Comparison of ENCODE assay signal across 9 cellular contexts in the genomic region with DNA sequence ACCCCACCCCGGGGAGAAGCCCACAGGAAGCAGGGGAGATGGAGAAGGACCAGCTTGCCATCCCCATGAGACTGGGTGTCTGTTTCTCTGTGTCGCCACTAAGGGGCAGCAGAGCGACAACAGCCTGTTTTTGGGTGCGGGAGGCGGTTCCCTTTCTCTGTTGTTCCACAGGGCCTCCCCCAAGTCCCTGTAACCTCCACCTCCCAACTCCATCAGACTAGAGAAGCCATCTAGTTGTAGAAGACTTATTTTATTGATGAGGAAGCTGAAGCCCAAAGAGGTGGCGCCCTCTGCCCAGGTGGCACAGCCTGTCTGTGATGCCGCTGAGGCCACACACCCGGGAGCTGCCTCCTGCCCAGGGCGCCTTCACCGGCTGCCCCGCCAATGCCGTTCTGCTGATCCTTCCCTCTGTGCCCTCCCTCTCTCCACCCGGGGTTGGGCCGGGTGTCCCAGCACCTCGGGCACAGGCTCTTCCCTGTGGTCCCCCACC. TPM values are rescaled to one million over a fixed set of nuclear protein-coding genes. Genes with fewer than 3 reads are reported as not detected.
DNase-seq lines count a peak whose midpoint lies in the region; ATAC-seq and TF ChIP-seq lines count a peak whose summit lies in the region.
"Had no signal": no experiment of that assay in that cellular context is flagged by ENCODE, and none has a peak within 500 bp of the region (broad histone marks: within the 10 kb centered on the region; RNA-seq: fewer than 3 reads in every experiment).

No MANE protein-coding gene starts in this region.

- H3K4me3 ChIP-seq in Karpas-422 (ENCODE audit: low read length) (no peak overlapping the region), heart left ventricle (no peak overlapping the region), gastrocnemius medialis (no peak overlapping the region)

- no peak overlapping the region for H3K27ac Mint-ChIP-seq in activated naive CD8-positive, alpha-beta T cell treated with anti-CD3 and anti-CD28 coated beads, Interleukin-2, amount 10 ng/mL, durations not matched to agents 7 days and 5 days
- H3K27ac Mint-ChIP-seq: dendritic cell treated with granulocyte-macrophage colony-stimulating factor and Interleukin-4, amounts not matched to agents 40 ng/mL and 50 ng/mL, for 4 days had no signal

- H3K4me2 ChIP-seq in Karpas-422 (ENCODE audit: low read depth, low read length, poor library complexity, severe bottlenecking), result no peak overlapping the region

- H3K4me1 ChIP-seq in Karpas-422 (ENCODE audit: low read length) (0 out of 2 replicates have a peak, but pooled peaks cover 2% of the 10 kb centered on the region), heart left ventricle (peaks cover 14 to 58% (median 41%) of the 10 kb centered on the region in 12 donors), gastrocnemius medialis (peaks cover 19 to 25% of the 10 kb centered on the region in 2 donors)

- H3K4me3 Mint-ChIP-seq in activated naive CD8-positive, alpha-beta T cell treated with anti-CD3 and anti-CD28 coated beads, Interleukin-2, amount 10 ng/mL, durations not matched to agents 7 days and 5 days, result no peak overlapping the region
- H3K4me3 Mint-ChIP-seq: dendritic cell treated with granulocyte-macrophage colony-stimulating factor and Interleukin-4, amounts not matched to agents 40 ng/mL and 50 ng/mL, for 4 days had no signal

- ATAC-seq in activated naive CD8-positive, alpha-beta T cell treated with anti-CD3 and anti-CD28 coated beads, Interleukin-2, amount 10 ng/mL, durations not matched to agents 7 days and 5 days (ENCODE audit: low read depth), result peak; percentile 79
- ATAC-seq in heart left ventricle (no peak), gastrocnemius medialis (no peak), GM18870 (IDR thresholded peaks at IDR 0.05; ENCODE audit: unreplicated experiment) (no peak), HG03045 (IDR thresholded peaks at IDR 0.05; ENCODE audit: unreplicated experiment) (no peak)

- H3K36me3 ChIP-seq in Karpas-422 (ENCODE audit: insufficient read depth, low read length), result no peaks in the 10 kb centered on the region
- H3K36me3 ChIP-seq in heart left ventricle, result no peaks in the 10 kb centered on the region
- H3K36me3 ChIP-seq in gastrocnemius medialis, result no peaks in the 10 kb centered on the region

- DNase-seq in GDM1 (lab: John Stamatoyannopoulos, UW) (peak; percentile 60), Karpas-422 (peak; percentile 85), SKM-1 treated with dmso at 0.1 percent for 144 hours (lab: John Stamatoyannopoulos, UW; ENCODE audit: unreplicated experiment) (peak; percentile 44), heart left ventricle (peak in 3 of 5 donors; percentile 61 to 84 (median 66)), gastrocnemius medialis (peak in 1 of 2 donors; percentile 53)
- DNase-seq in activated naive CD8-positive, alpha-beta T cell treated with anti-CD3 and anti-CD28 coated beads, Interleukin-2, amount 10 ng/mL, durations not matched to agents 7 days and 5 days, result peak; percentile 71

- POLR2A ChIA-PET in activated naive CD8-positive, alpha-beta T cell treated with anti-CD3 and anti-CD28 coated beads, Interleukin-2, amount 10 ng/mL, durations not matched to agents 7 days and 5 days (lab: Charles Lee), result interaction anchor here (0.7 to 2.0 kb wide), 4 partner anchors 16 to 81 kb away, joined by 3 to 8 read pairs (median 3); no protein-coding TSS in a partner anchor

- no peak overlapping the region for H3K9ac ChIP-seq in Karpas-422 (ENCODE audit: low read length)

- H2AFZ ChIP-seq in Karpas-422 (ENCODE audit: low read length), result no peak overlapping the region

- H3K9me3 Mint-ChIP-seq in activated naive CD8-positive, alpha-beta T cell treated with anti-CD3 and anti-CD28 coated beads, Interleukin-2, amount 10 ng/mL, durations not matched to agents 7 days and 5 days, result no peaks in the 10 kb centered on the region
- H3K9me3 Mint-ChIP-seq: dendritic cell treated with granulocyte-macrophage colony-stimulating factor and Interleukin-4, amounts not matched to agents 40 ng/mL and 50 ng/mL, for 4 days had no signal

- H3K79me2 ChIP-seq in Karpas-422 (ENCODE audit: low read length), result no peaks in the 10 kb centered on the region

- in situ Hi-C loops in gastrocnemius medialis (cut with MboI; ENCODE audit: low sequenced_read_pairs in 4 of 4), result loop anchor here in 1 of 4 donors (10.0 kb wide), 1 partner anchor 80 kb away; no protein-coding TSS in a partner anchor

- no peak for TF ChIP-seq POLR2A in heart left ventricle (IDR thresholded peaks at IDR 0.05)
- TF ChIP-seq POLR2A in gastrocnemius medialis (IDR thresholded peaks at IDR 0.05), result no peak

- intact Hi-C loops in heart left ventricle (cut with DNase I) (loop anchor here in 7 of 10 donors (1.0 to 5.0 kb wide), 3 partner anchors 76 to 78 kb away; no protein-coding TSS in a partner anchor), gastrocnemius medialis (cut with DNase I; ENCODE audit: low total_unique reads) (loop anchor here (1.0 to 5.0 kb wide), 3 partner anchors 23 to 78 kb away; a partner anchor contains a TSS)

- H3K27ac ChIP-seq in Karpas-422 (ENCODE audit: low read length) (no peak overlapping the region), heart left ventricle (peak overlapping the region in 2 of 12 donors; percentile 80 to 96), gastrocnemius medialis (no peak overlapping the region)

- H3K9me3 ChIP-seq in Karpas-422 (ENCODE audit: low read length) (no peaks in the 10 kb centered on the region), heart left ventricle (no peaks in the 10 kb centered on the region), gastrocnemius medialis (no peaks in the 10 kb centered on the region)

- H3K36me3 Mint-ChIP-seq in activated naive CD8-positive, alpha-beta T cell treated with anti-CD3 and anti-CD28 coated beads, Interleukin-2, amount 10 ng/mL, durations not matched to agents 7 days and 5 days, result no peaks in the 10 kb centered on the region

- no peaks in the 10 kb centered on the region for H3K27me3 Mint-ChIP-seq in activated naive CD8-positive, alpha-beta T cell treated with anti-CD3 and anti-CD28 coated beads, Interleukin-2, amount 10 ng/mL, durations not matched to agents 7 days and 5 days

- peaks cover 3% of the 10 kb centered on the region for H3K4me1 Mint-ChIP-seq in activated naive CD8-positive, alpha-beta T cell treated with anti-CD3 and anti-CD28 coated beads, Interleukin-2, amount 10 ng/mL, durations not matched to agents 7 days and 5 days

- H3K9me2 ChIP-seq in Karpas-422 (replicated peaks; ENCODE audit: insufficient read depth, low read length), result no peaks in the 10 kb centered on the region

- TF ChIP-seq CTCF in heart left ventricle (IDR thresholded peaks at IDR 0.05), result peak; percentile 58 to 85 (median 77)
- TF ChIP-seq CTCF in gastrocnemius medialis (IDR thresholded peaks at IDR 0.05 in 4 of 5, conservative IDR thresholded peaks at IDR 0.05 in 1 of 5), result peak; percentile 61 to 85 (median 75)

- 42 to 60% (median 48%) methylated on average over 14 to 15 of the region's 15 CpGs for WGBS in heart left ventricle, 4 donors

- H4K20me1 ChIP-seq in Karpas-422 (ENCODE audit: insufficient read depth, low read depth, low read length), result no peaks in the 10 kb centered on the region

- H3K27me3 ChIP-seq in Karpas-422 (ENCODE audit: low read length), result no peaks in the 10 kb centered on the region
- no peaks in the 10 kb centered on the region for H3K27me3 ChIP-seq in heart left ventricle
- H3K27me3 ChIP-seq in gastrocnemius medialis, result no peaks in the 10 kb centered on the region

RNA-seq across cellular contexts. Expression of a gene that starts 3.9 kb away (rescaled TPM):
- 1.2 and 3.1 TPM in 2 replicates for total RNA-seq in Karpas-422 (2014; rRNA removed; shearing (Covaris generic); ENCODE audit: low replicate concordance)
- 1 to 10 TPM; 2.3 to 2.6 TPM for total RNA-seq in activated naive CD8-positive, alpha-beta T cell treated with anti-CD3 and anti-CD28 coated beads, Interleukin-2, amount 10 ng/mL, durations not matched to agents 7 days and 5 days
- total RNA-seq in heart left ventricle (100 to 1,000 TPM in 7 of 9 donors, 10 to 100 TPM in 2; 54.1 to 165 (median 119) TPM), gastrocnemius medialis (10 to 100 TPM; 14.4 to 55.1 (median 20.5) TPM)
- polyA plus RNA-seq in heart left ventricle, result 100 to 1,000 TPM in 1 of 2 donors, 10 to 100 TPM in 1; 38.0 to 121 TPM

RNA-seq across cellular contexts. Expression of a gene that starts 6.2 kb away (rescaled TPM):
- total RNA-seq in Karpas-422 (2014; rRNA removed; shearing (Covaris generic); ENCODE audit: low replicate concordance), result not detected in 2 replicates
- total RNA-seq in activated naive CD8-positive, alpha-beta T cell treated with anti-CD3 and anti-CD28 coated beads, Interleukin-2, amount 10 ng/mL, durations not matched to agents 7 days and 5 days, result not detected
- total RNA-seq in heart left ventricle (not detected), gastrocnemius medialis (10 to 100 TPM in 1 of 4 donors, not detected in 3; 12.1 TPM)
- 1 to 10 TPM in 1 of 2 donors, under 1 TPM in 1; 0.71 to 1.4 TPM for polyA plus RNA-seq in heart left ventricle

RNA-seq across cellular contexts. Expression of a gene that starts 13.3 kb away (rescaled TPM):
- 0.07 and 2.6 TPM in 2 replicates for total RNA-seq in Karpas-422 (2014; rRNA removed; shearing (Covaris generic); ENCODE audit: low replicate concordance)
- 1 to 10 TPM; 1.5 to 2.0 TPM for total RNA-seq in activated naive CD8-positive, alpha-beta T cell treated with anti-CD3 and anti-CD28 coated beads, Interleukin-2, amount 10 ng/mL, durations not matched to agents 7 days and 5 days
- total RNA-seq in heart left ventricle (1 to 10 TPM in 2 of 9 donors, under 1 TPM in 7; 0.13 to 1.1 (median 0.40) TPM), gastrocnemius medialis (under 1 TPM; 0.02 to 0.12 (median 0.06) TPM)
- 1 to 10 TPM in 1 of 2 donors, under 1 TPM in 1; 0.10 to 1.8 TPM for polyA plus RNA-seq in heart left ventricle

RNA-seq across cellular contexts. Expression of a gene that starts 21.2 kb away (rescaled TPM):
- 5.8 and 9.2 TPM in 2 replicates for total RNA-seq in Karpas-422 (2014; rRNA removed; shearing (Covaris generic); ENCODE audit: low replicate concordance)
- total RNA-seq in activated naive CD8-positive, alpha-beta T cell treated with anti-CD3 and anti-CD28 coated beads, Interleukin-2, amount 10 ng/mL, durations not matched to agents 7 days and 5 days, result 1 to 10 TPM; 8.8 to 9.4 TPM
- total RNA-seq in heart left ventricle, result 10 to 100 TPM; 28.6 to 92.7 (median 40.1) TPM
- 10 to 100 TPM; 27.9 to 34.8 TPM for polyA plus RNA-seq in heart left ventricle
- 10 to 100 TPM; 17.2 to 28.1 (median 17.7) TPM for total RNA-seq in gastrocnemius medialis

RNA-seq across cellular contexts. Expression of a gene that starts 36.9 kb away (rescaled TPM):
- 4.3 and 8.7 TPM in 2 replicates for total RNA-seq in Karpas-422 (2014; rRNA removed; shearing (Covaris generic); ENCODE audit: low replicate concordance)
- total RNA-seq in activated naive CD8-positive, alpha-beta T cell treated with anti-CD3 and anti-CD28 coated beads, Interleukin-2, amount 10 ng/mL, durations not matched to agents 7 days and 5 days, result 100 to 1,000 TPM; 173 to 174 TPM
- total RNA-seq in heart left ventricle, result 10 to 100 TPM in 2 of 9 donors, 1 to 10 TPM in 7; 1.6 to 46.2 (median 4.8) TPM
- 1 to 10 TPM; 3.5 to 7.7 TPM for polyA plus RNA-seq in heart left ventricle
- 1 to 10 TPM in 2 of 4 donors, under 1 TPM in 1, not detected in 1; 0.72 to 2.0 (median 1.4) TPM for total RNA-seq in gastrocnemius medialis
